In the genomic region with DNA sequence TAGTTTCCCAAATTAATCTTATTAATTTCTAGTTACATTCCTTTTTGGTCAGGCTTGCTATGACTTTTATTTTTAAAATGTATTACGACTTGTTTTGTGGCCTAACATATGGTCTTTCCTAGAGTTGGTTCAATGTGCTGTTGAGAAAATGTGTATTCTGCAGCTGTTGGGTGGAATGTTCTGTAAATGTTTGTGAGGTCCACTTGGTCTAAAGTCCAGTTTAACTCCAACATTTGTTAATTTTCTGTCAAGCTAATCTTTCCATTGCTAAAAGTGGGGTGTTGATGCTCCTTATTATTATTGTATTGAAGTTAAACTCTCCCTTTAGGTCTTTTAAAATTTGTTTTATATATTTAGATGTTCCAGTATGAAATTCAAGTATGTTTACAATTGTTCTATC, we compare ENCODE assay signal across 20 cellular contexts.
"Had no signal": no experiment of that assay in that cellular context is flagged by ENCODE, and none has a peak within 500 bp of the region (broad histone marks: within the 10 kb centered on the region; RNA-seq: fewer than 3 reads in every experiment).

No MANE protein-coding gene starts in this region.

- H3K9me3 ChIP-seq: lower lobe of right lung, mucosa of descending colon had no signal

- H3K27ac ChIP-seq: coronary artery, dorsolateral prefrontal cortex, esophagus muscularis mucosa, foreskin keratinocyte, gastroesophageal sphincter, heart left ventricle, hepatocyte, left ventricle myocardium inferior, lower lobe of right lung had no signal

- H3K4me3 Mint-ChIP-seq: mesothelial cell of epicardium, naive B cell had no signal

- H3K36me3 Mint-ChIP-seq: mesothelial cell of epicardium, naive B cell had no signal

- H3K4me3 ChIP-seq: coronary artery, dorsolateral prefrontal cortex, esophagus muscularis mucosa, gastroesophageal sphincter, heart left ventricle, hepatocyte, left ventricle myocardium inferior, lower lobe of right lung, mucosa of descending colon had no signal

- H3K4me2 ChIP-seq: hepatocyte had no signal

- H3K27me3 ChIP-seq: dorsolateral prefrontal cortex, esophagus muscularis mucosa, foreskin keratinocyte, gastroesophageal sphincter, heart left ventricle, hepatocyte had no signal

- FAIRE-seq: endothelial cell of umbilical vein, keratinocyte had no signal

- H3K27me3 Mint-ChIP-seq: naive B cell had no signal

- ATAC-seq: foreskin keratinocyte, gastroesophageal sphincter, heart left ventricle, left cardiac atrium, lower lobe of right lung, mucosa of descending colon had no signal

- H3K4me1 ChIP-seq: esophagus muscularis mucosa, foreskin keratinocyte, gastroesophageal sphincter, heart left ventricle, left ventricle myocardium inferior, lower lobe of right lung had no signal

- H2AFZ ChIP-seq: hepatocyte had no signal

- H3K4me1 Mint-ChIP-seq: mesothelial cell of epicardium, naive B cell had no signal

- DNase-seq: dermis blood vessel endothelial cell; dorsolateral prefrontal cortex; effector CD4-positive, alpha-beta T cell; effector memory CD4-positive, alpha-beta T cell; foreskin keratinocyte; heart left ventricle; hypothalamus; left cardiac atrium; left ventricle myocardium inferior; lower lobe of right lung; mesenchymal stem cell; mucosa of descending colon; naive B cell had no signal

- H3K36me3 ChIP-seq: esophagus muscularis mucosa, gastroesophageal sphincter, heart left ventricle, left ventricle myocardium inferior, lower lobe of right lung had no signal

- H3K27ac Mint-ChIP-seq: mesothelial cell of epicardium, naive B cell had no signal

- H3K79me2 ChIP-seq: hepatocyte had no signal
